ENCODE assay signal across 3 cellular contexts in the genomic region with DNA sequence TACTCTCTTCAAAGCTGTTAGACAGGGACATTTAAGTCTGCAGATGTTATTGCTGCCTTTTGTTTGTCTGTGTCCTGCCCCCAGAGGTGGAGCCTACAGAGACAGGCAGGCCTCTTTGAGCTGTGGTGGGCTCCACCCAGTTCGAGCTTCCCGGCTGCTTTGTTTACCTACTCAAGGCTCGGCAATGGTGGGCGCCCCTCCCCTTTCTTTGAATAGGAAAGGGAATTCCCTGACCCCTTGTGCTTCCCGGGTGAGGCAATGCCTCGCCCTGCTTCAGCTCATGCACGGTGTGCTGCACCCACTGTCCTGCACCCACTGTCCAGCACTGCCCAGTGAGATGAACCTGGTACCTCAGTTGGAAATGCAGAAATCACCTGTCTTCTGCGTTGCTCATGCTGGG.
DNase-seq lines count a peak whose midpoint lies in the region; TF ChIP-seq lines count a peak whose summit lies in the region.
"Not testable (repeated sequence)": the region's sequence is repeated elsewhere in the genome, so short reads cannot be mapped to it uniquely, and the experiment has no call there.

No MANE protein-coding gene starts in this region.

- H3K27ac Mint-ChIP-seq in CD14-positive monocyte; chondrocyte (ENCODE audit: unreplicated experiment): not testable (repeated sequence)

- H3K27me3 Mint-ChIP-seq in CD14-positive monocyte (ENCODE audit: low read depth in 3 of 3); chondrocyte (ENCODE audit: low read depth): not testable (repeated sequence)

- peaks cover 2 to 26% (median 14%) of the 10 kb centered on the region in 7 donors for H3K9me3 Mint-ChIP-seq in CD14-positive monocyte
- H3K9me3 Mint-ChIP-seq in chondrocyte (ENCODE audit: low read depth) = peaks cover 40% of the 10 kb centered on the region

- H3K4me1 Mint-ChIP-seq in CD14-positive monocyte; chondrocyte (ENCODE audit: low read depth): not testable (repeated sequence)

- DNase-seq in CD14-positive monocyte (ENCODE audit: low spot score) (peak; percentile 36), chondrocyte (ENCODE audit: low spot score) (peak; percentile 50), posterior vena cava (ENCODE audit: low spot score) (peak; percentile 55)

- H3K36me3 Mint-ChIP-seq in CD14-positive monocyte; chondrocyte (ENCODE audit: low read depth): not testable (repeated sequence)

- intact Hi-C loops in CD14-positive monocyte (cut with micrococcal nuclease); posterior vena cava (cut with DNase I): not testable (repeated sequence)

- not testable (repeated sequence) for H3K4me3 Mint-ChIP-seq in CD14-positive monocyte; chondrocyte (ENCODE audit: unreplicated experiment)

- TF ChIP-seq CTCF in CD14-positive monocyte (IDR thresholded peaks at IDR 0.05); chondrocyte (IDR thresholded peaks at IDR 0.05): not testable (repeated sequence)
